29 cellular contexts compared by ENCODE assay signal in genomic region chr3:130827486-130827885, GRCh38.
"Had no signal": no experiment of that assay in that cellular context is flagged by ENCODE, and none has a peak within 500 bp of the region (broad histone marks: within the 10 kb centered on the region; RNA-seq: fewer than 3 reads in every experiment).

No MANE protein-coding gene starts in this region.

- H3K27me3 ChIP-seq: SJCRH30 had no signal

- H3K4me1 Mint-ChIP-seq: T-cell had no signal

- H3K27ac ChIP-seq: KMS-11, PC-9, RWPE1, SJCRH30 had no signal

- H3K36me3 Mint-ChIP-seq: T-cell had no signal

- H3K9me3 Mint-ChIP-seq: T-cell had no signal

- DNase-seq: Karpas-422, MM.1S, MV-4-11, NCI-H1092, NCI-H1105, NCI-H1417 treated with DMSO at 0.1 percent for 48 hours, NCI-H1436 treated with DMSO at 0.1 percent for 48 hours, NCI-H1694 treated with DMSO at 0.1 percent for 48 hours, NCI-H187 treated with DMSO at 0.1 percent for 48 hours, NCI-H2029, NCI-H2081, NCI-H2171 treated with DMSO at 0.1 percent for 48 hours, NCI-H2227 treated with DMSO at 0.1 percent for 48 hours, NCI-H446 treated with DMSO at 0.1 percent for 48 hours, NCI-H510A, NCI-H524, NCI-H69, NCI-H748 treated with DMSO at 0.1 percent for 48 hours, NCI-H82, PC-9, SHP77, SIG-M5, SJCRH30, SK-N-SH, T-cell had no signal

- H3K9me2 ChIP-seq: SK-N-SH had no signal

- H3K36me3 ChIP-seq: SJCRH30 had no signal

- H3K27ac Mint-ChIP-seq: T-cell had no signal

- H3K4me3 Mint-ChIP-seq: T-cell had no signal

- ATAC-seq: Panc1, Right ventricle myocardium inferior, T-cell had no signal

- H3K4me2 ChIP-seq: KMS-11, SK-N-SH had no signal

- H3K9me3 ChIP-seq: SJCRH30, SK-N-SH had no signal

- H3K4me3 ChIP-seq: PC-9, SJCRH30 had no signal
